In genomic region chr2:239790721-239791120, GRCh38 we compare ENCODE assay signal across 15 cellular contexts.
"Had no signal": no experiment of that assay in that cellular context is flagged by ENCODE, and none has a peak within 500 bp of the region (broad histone marks: within the 10 kb centered on the region; RNA-seq: fewer than 3 reads in every experiment).

No MANE protein-coding gene starts in this region.

- H3K9me3 ChIP-seq: testis had no signal

- H3K27me3 ChIP-seq: cardiac muscle cell, dorsolateral prefrontal cortex, testis had no signal

- H3K36me3 ChIP-seq: cardiac muscle cell had no signal

- ATAC-seq: activated CD4-positive, alpha-beta T cell treated with anti-CD3 and anti-CD28 coated beads for 36 hours; left lobe of liver; WTC11 had no signal

- DNase-seq: activated CD4-positive, alpha-beta T cell treated with anti-CD3 and anti-CD28 coated beads for 36 hours; activated CD4-positive, alpha-beta T cell treated with anti-CD3 and anti-CD28 coated beads, Interleukin-2, amount 50 U/mL, for 48 hours; foreskin fibroblast; nephron progenitor cell; nucleus accumbens; stimulated activated CD4-positive, alpha-beta T cell treated with anti-CD3 and anti-CD28 coated beads, Interleukin-15, amount 100 ng/mL, for 24 hours; stimulated activated CD4-positive, alpha-beta T cell treated with anti-CD3 and anti-CD28 coated beads, Interleukin-2, amount 100 ng/mL, for 48 hours; T-helper 2 cell; testis had no signal

- H3K27ac ChIP-seq: cardiac muscle cell, epithelial cell of prostate, skin epidermis, testis had no signal

- H3K4me3 ChIP-seq: cardiac muscle cell, dorsolateral prefrontal cortex, skin epidermis, testis had no signal
